Comparison of ENCODE assay signal across 9 cellular contexts in the genomic region with DNA sequence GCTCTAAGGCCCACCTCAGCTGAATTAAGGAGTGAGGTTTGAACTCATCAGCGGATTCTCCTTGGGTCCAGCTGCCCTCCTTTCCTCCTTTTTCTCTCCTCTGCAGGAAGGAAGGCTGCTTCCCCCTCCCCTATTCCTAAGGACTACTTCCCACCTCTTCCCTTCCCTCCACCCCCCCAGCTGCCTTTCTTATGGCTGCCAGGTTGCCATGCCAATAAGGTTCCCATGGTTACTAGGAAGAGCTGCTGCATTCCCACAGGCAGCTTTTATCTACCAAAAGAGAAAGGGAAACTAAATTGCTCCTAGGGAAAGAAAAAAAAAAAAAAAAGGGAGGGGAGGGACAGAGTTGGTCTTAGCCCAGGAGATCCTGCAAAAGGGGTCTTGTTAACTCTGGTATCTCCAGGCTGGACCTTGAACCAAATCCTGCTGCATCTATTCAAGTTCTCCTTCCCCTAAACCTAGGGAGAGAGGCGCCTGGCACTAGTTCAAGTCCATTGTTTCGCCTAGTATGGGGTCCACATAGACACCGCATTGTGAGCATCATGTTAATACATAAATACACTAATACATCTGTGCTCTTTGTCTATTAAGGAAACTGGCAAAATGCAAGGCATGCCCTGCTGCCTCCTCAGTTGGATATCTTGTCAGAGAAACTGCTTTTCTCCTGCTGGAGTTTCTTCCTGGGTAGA. TPM values are rescaled to one million over a fixed set of nuclear protein-coding genes. Genes with fewer than 3 reads are reported as not detected.
DNase-seq lines count a peak whose midpoint lies in the region; ATAC-seq, FAIRE-seq and TF ChIP-seq lines count a peak whose summit lies in the region.
"Had no signal": no experiment of that assay in that cellular context is flagged by ENCODE, and none has a peak within 500 bp of the region (broad histone marks: within the 10 kb centered on the region; RNA-seq: fewer than 3 reads in every experiment).

No MANE protein-coding gene starts in this region.

- H3K4me3 Mint-ChIP-seq in activated naive CD8-positive, alpha-beta T cell treated with anti-CD3 and anti-CD28 coated beads, Interleukin-2, amount 10 ng/mL, durations not matched to agents 7 days and 5 days, result no peak overlapping the region
- H3K4me3 Mint-ChIP-seq in activated naive CD8-positive, alpha-beta T cell treated with anti-CD3 and anti-CD28 coated beads, Interleukin-2, amount 50 U/mL, for 24 hours, result no peak overlapping the region
- peak overlapping the region; percentile 46 for H3K4me3 Mint-ChIP-seq in type B pancreatic cell

- FAIRE-seq in GM19239 (lab: Jason Lieb, UNC), result no peak

- H3K4me1 Mint-ChIP-seq in activated naive CD8-positive, alpha-beta T cell treated with anti-CD3 and anti-CD28 coated beads, Interleukin-2, amount 10 ng/mL, durations not matched to agents 7 days and 5 days, result peaks cover 35% of the 10 kb centered on the region
- peaks cover 62% of the 10 kb centered on the region for H3K4me1 Mint-ChIP-seq in activated naive CD8-positive, alpha-beta T cell treated with anti-CD3 and anti-CD28 coated beads, Interleukin-2, amount 50 U/mL, for 24 hours
- peaks cover 16% of the 10 kb centered on the region for H3K4me1 Mint-ChIP-seq in type B pancreatic cell (ENCODE audit: unreplicated experiment)

- H3K4me1 ChIP-seq in adipocyte (ENCODE audit: control insufficient read depth, insufficient read depth, low read length), result no peaks in the 10 kb centered on the region

- peak overlapping the region; percentile 61 for H3K27ac Mint-ChIP-seq in activated naive CD8-positive, alpha-beta T cell treated with anti-CD3 and anti-CD28 coated beads, Interleukin-2, amount 10 ng/mL, durations not matched to agents 7 days and 5 days
- H3K27ac Mint-ChIP-seq in activated naive CD8-positive, alpha-beta T cell treated with anti-CD3 and anti-CD28 coated beads, Interleukin-2, amount 50 U/mL, for 24 hours, result no peak overlapping the region
- H3K27ac Mint-ChIP-seq in type B pancreatic cell, result peak overlapping the region; percentile 29

- H3K9me3 Mint-ChIP-seq in activated naive CD8-positive, alpha-beta T cell treated with anti-CD3 and anti-CD28 coated beads, Interleukin-2, amount 10 ng/mL, durations not matched to agents 7 days and 5 days, result peaks cover 4% of the 10 kb centered on the region
- H3K9me3 Mint-ChIP-seq in activated naive CD8-positive, alpha-beta T cell treated with anti-CD3 and anti-CD28 coated beads, Interleukin-2, amount 50 U/mL, for 24 hours, result peaks cover 4% of the 10 kb centered on the region
- no peaks in the 10 kb centered on the region for H3K9me3 Mint-ChIP-seq in type B pancreatic cell

- H3K9ac ChIP-seq in adipocyte (ENCODE audit: low read length), result no peak overlapping the region

- H3K9me3 ChIP-seq in adipocyte (ENCODE audit: control insufficient read depth, low read length), result peaks cover 8% of the 10 kb centered on the region

- no peaks in the 10 kb centered on the region for H3K27me3 ChIP-seq in adipocyte (replicated peaks; ENCODE audit: control insufficient read depth, insufficient read depth, low read length)

- POLR2A ChIA-PET in activated naive CD8-positive, alpha-beta T cell treated with anti-CD3 and anti-CD28 coated beads, Interleukin-2, amount 10 ng/mL, durations not matched to agents 7 days and 5 days (lab: Charles Lee), result interaction anchor here (0.6 to 0.7 kb wide), 2 partner anchors 36 to 211 kb away, joined by 3 read pairs; no protein-coding TSS in a partner anchor

- no peak for TF ChIP-seq CTCF in type B pancreatic cell (conservative IDR thresholded peaks at IDR 0.05)

- no peak for ATAC-seq in activated naive CD8-positive, alpha-beta T cell treated with anti-CD3 and anti-CD28 coated beads, Interleukin-2, amount 10 ng/mL, durations not matched to agents 7 days and 5 days (ENCODE audit: low read depth)
- no peak for ATAC-seq in activated naive CD8-positive, alpha-beta T cell treated with anti-CD3 and anti-CD28 coated beads, Interleukin-2, amount 50 U/mL, for 24 hours

- no peak for DNase-seq in activated naive CD8-positive, alpha-beta T cell treated with anti-CD3 and anti-CD28 coated beads, Interleukin-2, amount 10 ng/mL, durations not matched to agents 7 days and 5 days
- no peak for DNase-seq in activated naive CD8-positive, alpha-beta T cell treated with anti-CD3 and anti-CD28 coated beads, Interleukin-2, amount 50 U/mL, for 24 hours
- DNase-seq in adipocyte (ENCODE audit: low read depth), result peak; percentile 62
- peak; percentile 34 to 66 for DNase-seq in hippocampal formation (lab: John Stamatoyannopoulos, UW)
- no peak for DNase-seq in type B pancreatic cell (ENCODE audit: extremely low spot score, unreplicated experiment)
- DNase-seq in NCI-H2081 treated with DMSO at 0.1 percent for 48 hours (lab: John Stamatoyannopoulos, UW), result no peak
- no peak for DNase-seq in GM19239 (ENCODE audit: insufficient read length, low spot score)
- DNase-seq in HuH-7.5 (ENCODE audit: low spot score), result no peak
- DNase-seq: DMS153 had no signal

- H3K4me3 ChIP-seq in adipocyte (ENCODE audit: low read length), result no peak overlapping the region

- H3K36me3 ChIP-seq in adipocyte (ENCODE audit: control insufficient read depth, insufficient read depth, low read length, severe bottlenecking), result no peaks in the 10 kb centered on the region

- no peaks in the 10 kb centered on the region for H3K27me3 Mint-ChIP-seq in activated naive CD8-positive, alpha-beta T cell treated with anti-CD3 and anti-CD28 coated beads, Interleukin-2, amount 10 ng/mL, durations not matched to agents 7 days and 5 days
- H3K27me3 Mint-ChIP-seq in activated naive CD8-positive, alpha-beta T cell treated with anti-CD3 and anti-CD28 coated beads, Interleukin-2, amount 50 U/mL, for 24 hours, result no peaks in the 10 kb centered on the region
- H3K27me3 Mint-ChIP-seq in type B pancreatic cell, result peaks cover 4% of the 10 kb centered on the region

- peaks cover 3% of the 10 kb centered on the region for H3K36me3 Mint-ChIP-seq in activated naive CD8-positive, alpha-beta T cell treated with anti-CD3 and anti-CD28 coated beads, Interleukin-2, amount 10 ng/mL, durations not matched to agents 7 days and 5 days
- H3K36me3 Mint-ChIP-seq in activated naive CD8-positive, alpha-beta T cell treated with anti-CD3 and anti-CD28 coated beads, Interleukin-2, amount 50 U/mL, for 24 hours (ENCODE audit: low read depth), result peaks cover 2% of the 10 kb centered on the region
- no peaks in the 10 kb centered on the region for H3K36me3 Mint-ChIP-seq in type B pancreatic cell

RNA-seq across cellular contexts. Expression of gene FEZ1, which starts 21.2 kb away (rescaled TPM):
- total RNA-seq in activated naive CD8-positive, alpha-beta T cell treated with anti-CD3 and anti-CD28 coated beads, Interleukin-2, amount 10 ng/mL, durations not matched to agents 7 days and 5 days, result 1 to 10 TPM in 1 of 2 experiments, under 1 TPM in 1; 0.64 to 1.3 TPM
- total RNA-seq in type B pancreatic cell (ENCODE audit: low replicate concordance), result 2.1 and 30.5 TPM in 2 replicates

RNA-seq across cellular contexts. Expression of gene EI24, which starts 52.0 kb away (rescaled TPM):
- total RNA-seq in activated naive CD8-positive, alpha-beta T cell treated with anti-CD3 and anti-CD28 coated beads, Interleukin-2, amount 10 ng/mL, durations not matched to agents 7 days and 5 days, result 10 to 100 TPM; 39.0 to 39.2 TPM
- total RNA-seq in type B pancreatic cell (ENCODE audit: low replicate concordance), result 102 and 114 TPM in 2 replicates

Comparison
In these comparisons a context has a peak if more than half of its experiments do, and no peak if none do; other contexts are left out.
1. DNase-seq: peak in adipocyte (single experiment) and hippocampal formation (2 of 2); none in activated naive CD8-positive, alpha-beta T cell treated with anti-CD3 and anti-CD28 coated beads, Interleukin-2, amount 10 ng/mL, durations not matched to agents 7 days and 5 days (single experiment), activated naive CD8-positive, alpha-beta T cell treated with anti-CD3 and anti-CD28 coated beads, Interleukin-2, amount 50 U/mL, for 24 hours (single experiment), type B pancreatic cell (single experiment), NCI-H2081 treated with DMSO at 0.1 percent for 48 hours (single experiment), GM19239 (single experiment) and HuH-7.5 (single experiment).